ENCODE assay signal across 17 cellular contexts in genomic region chr12:13093191-13093849, GRCh38. TPM values are rescaled to one million over a fixed set of nuclear protein-coding genes. Genes with fewer than 3 reads are reported as not detected.
DNase-seq lines count a peak whose midpoint lies in the region; ATAC-seq, FAIRE-seq and TF ChIP-seq lines count a peak whose summit lies in the region.
"Had no signal": no experiment of that assay in that cellular context is flagged by ENCODE, and none has a peak within 500 bp of the region (broad histone marks: within the 10 kb centered on the region; RNA-seq: fewer than 3 reads in every experiment).

No MANE protein-coding gene starts in this region.

- H3K4me1 ChIP-seq in HCT116 (ENCODE audit: control insufficient read depth in 1 of 2, insufficient read depth in 2 of 2, low read length in 2 of 2), result peaks cover 18 to 45% of the 10 kb centered on the region in 2 experiments
- peaks cover 0 to 28% (median 3%) of the 10 kb centered on the region in 4 donors for H3K4me1 ChIP-seq in tibial nerve
- H3K4me1 ChIP-seq in HAP-1, result peaks cover 12% of the 10 kb centered on the region

- no peak for FAIRE-seq in urothelium cell line (lab: Jason Lieb, UNC)
- FAIRE-seq: HepG2 had no signal

- H3K79me2 ChIP-seq in HCT116 (ENCODE audit: insufficient read depth, low read length), result no peaks in the 10 kb centered on the region

- POLR2A ChIA-PET in HCT116 (lab: Charles Lee), result interaction anchor here (0.6 to 1.0 kb wide), 2 partner anchors 103 to 147 kb away, joined by 3 to 4 read pairs; partner anchors contain the start of gene EMP1

- H2AFZ ChIP-seq in HCT116 (ENCODE audit: low read depth, low read length, poor library complexity, severe bottlenecking), result no peak overlapping the region

- H3K4me3 ChIP-seq in HCT116 (replicated peaks in 1 of 2; ENCODE audit: low read depth in 1 of 2, low read length in 2 of 2), result no peak overlapping the region
- no peak overlapping the region for H3K4me3 ChIP-seq in tibial nerve
- no peak overlapping the region for H3K4me3 ChIP-seq in HAP-1

- H3K9ac ChIP-seq in HCT116 (ENCODE audit: low read length), result peak overlapping the region; percentile 37

- 76 to 87% methylated on average over 6 to 7 of the region's 7 CpGs for WGBS in tibial nerve, 2 donors

- in situ Hi-C loops in HAP-1 (cut with MboI; ENCODE audit: low sequenced_read_pairs), result no loop called here

- no peak for TF ChIP-seq CTCF in HCT116 (IDR thresholded peaks at IDR 0.05 in 2 of 3, conservative IDR thresholded peaks at IDR 0.05 in 1 of 3; ENCODE audit: borderline replicate concordance in 1 of 3, insufficient read depth in 1 of 3, low read depth in 2 of 3, low read length in 2 of 3)
- TF ChIP-seq CTCF in tibial nerve (IDR thresholded peaks at IDR 0.05), result no peak

- H3K9me3 ChIP-seq in HCT116 (ENCODE audit: control insufficient read depth in 1 of 2, insufficient read depth in 1 of 2, low read depth in 1 of 2, low read length in 2 of 2) (no peaks in the 10 kb centered on the region), tibial nerve (no peaks in the 10 kb centered on the region), HAP-1 (no peaks in the 10 kb centered on the region)

- H3K4me2 ChIP-seq in HCT116 (ENCODE audit: low read length), result peak overlapping the region; percentile 68

- CTCF ChIA-PET in HCT116 (lab: Charles Lee), result no interaction called here

- H3K27ac ChIP-seq in HCT116 (ENCODE audit: low read depth, low read length) (no peak overlapping the region), tibial nerve (no peak overlapping the region)

- H4K20me1 ChIP-seq in HCT116 (ENCODE audit: insufficient read depth), result no peaks in the 10 kb centered on the region

- H3K36me3 ChIP-seq in HCT116 (ENCODE audit: control insufficient read depth in 1 of 2, insufficient read depth in 2 of 2, low read length in 2 of 2) (no peaks in the 10 kb centered on the region), tibial nerve (no peaks in the 10 kb centered on the region), HAP-1 (replicated peaks) (no peaks in the 10 kb centered on the region)

- no peaks in the 10 kb centered on the region for H3K9me2 ChIP-seq in HCT116 (ENCODE audit: insufficient read depth)

- no peaks in the 10 kb centered on the region for H3K27me3 ChIP-seq in HCT116 (ENCODE audit: insufficient read depth, low read length)
- no peaks in the 10 kb centered on the region for H3K27me3 ChIP-seq in tibial nerve
- no peaks in the 10 kb centered on the region for H3K27me3 ChIP-seq in HAP-1 (ENCODE audit: low read depth)

- intact Hi-C loops in HCT116 (cut with micrococcal nuclease), result loop anchor here (10.0 kb wide), 1 partner anchor 279 kb away; the partner anchor contains the start of gene DDX47

- no TSS peak for BruUV-seq in HCT116 (replicated peaks; lab: Mats Ljungman, UMichigan)

- TF ChIP-seq RAD21 in HCT116 (IDR thresholded peaks at IDR 0.05; ENCODE audit: low read depth), result no peak

- TF ChIP-seq POLR2A in HCT116 (IDR thresholded peaks at IDR 0.05; ENCODE audit: borderline replicate concordance, extremely low read depth, insufficient read depth, insufficient read length) (no peak), tibial nerve (IDR thresholded peaks at IDR 0.05) (no peak)

- DNase-seq in HCT116 (ENCODE audit: low read depth, low spot score) (no peak), hepatic stellate cell (ENCODE audit: low spot score) (peak; percentile 43), urothelium cell line (ENCODE audit: low spot score) (peak; percentile 44), tibial nerve (ENCODE audit: low spot score in 2 of 2) (no peak), Kasumi-1 (lab: John Stamatoyannopoulos, UW) (no peak), HAP-1 (ENCODE audit: low spot score in 2 of 2) (no peak)
- DNase-seq: activated CD8-positive, alpha-beta T cell treated with anti-CD3 and anti-CD28 coated beads for 36 hours; effector CD8-positive, alpha-beta T cell; glutamatergic neuron; natural killer cell; NCI-H1417 treated with DMSO at 0.1 percent for 48 hours; stimulated activated naive CD8-positive, alpha-beta T cell treated with anti-CD3 and anti-CD28 coated beads, Interleukin-15, Interleukin-2, amounts not matched to agents 100 U/mL and 50 U/mL, for 24 hours; T1000 had no signal

- ATAC-seq in HCT116, result no peak
- ATAC-seq in SK-N-SH treated with all-trans-retinoic acid at 6 μM for 48 hours, result peak; percentile 23; the same call in 2 of the 3 replicates
- ATAC-seq: activated CD8-positive, alpha-beta T cell treated with anti-CD3 and anti-CD28 coated beads for 36 hours; HepG2; left lobe of liver; natural killer cell; right cardiac atrium; stimulated activated naive CD8-positive, alpha-beta T cell treated with anti-CD3 and anti-CD28 coated beads, Interleukin-15, Interleukin-2, amounts not matched to agents 100 U/mL and 50 U/mL, for 24 hours had no signal

- no peak for TF ChIP-seq EP300 in tibial nerve (IDR thresholded peaks at IDR 0.05)

- RAD21 ChIA-PET in HCT116 (lab: Charles Lee; ENCODE audit: low non-redundant PET in 1 of 2, low total read pairs in 2 of 2, uncharacterized antibody in 2 of 2, unreplicated experiment in 2 of 2), result no interaction called here

TF ChIP-seq in HCT116, 20 proteins besides CTCF, POLR2A, EP300 and RAD21:
- no peak for TF ChIP-seq ZBTB33 (IDR thresholded peaks at IDR 0.05; ENCODE audit: extremely low read depth, insufficient replicate concordance, low read length)
- no peak for TF ChIP-seq EGR1 (IDR thresholded peaks at IDR 0.05; ENCODE audit: low read depth)

TF ChIP-seq in SK-N-SH treated with all-trans-retinoic acid at 6 μM for 48 hours, 23 proteins besides CTCF, POLR2A, EP300 and RAD21:
- TF ChIP-seq ARNTL (CRISPR knock-in tag; IDR thresholded peaks at IDR 0.05; ENCODE audit: borderline replicate concordance, low read depth) (no peak), BACH2 (CRISPR knock-in tag; IDR thresholded peaks at IDR 0.05; ENCODE audit: borderline replicate concordance) (no peak), POU6F1 (CRISPR knock-in tag; IDR thresholded peaks at IDR 0.05; ENCODE audit: borderline replicate concordance, low read depth) (no peak), SNAI2 (CRISPR knock-in tag; IDR thresholded peaks at IDR 0.05) (no peak), CREB5 (CRISPR knock-in tag; IDR thresholded peaks at IDR 0.05; ENCODE audit: low read depth) (no peak), OSR1 (CRISPR knock-in tag; IDR thresholded peaks at IDR 0.05) (no peak)

RNA-seq across cellular contexts. Expression of gene GSG1, which starts 10.1 kb away (rescaled TPM):
- total RNA-seq in HCT116 (2021; ENCODE audit: unreplicated experiment), result not detected
- 0.13 and 0.24 TPM in 2 replicates for polyA plus RNA-seq in HCT116 (2012)
- not detected for total RNA-seq in tibial nerve
- total RNA-seq: activated CD8-positive, alpha-beta T cell treated with anti-CD3 and anti-CD28 coated beads for 36 hours; HepG2; left lobe of liver; natural killer cell; right cardiac atrium had no signal
- polyA plus RNA-seq: HepG2 had no signal

RNA-seq across cellular contexts. Expression of gene FAM234B, which starts 49.1 kb away (rescaled TPM):
- total RNA-seq in HCT116 (2021; ENCODE audit: unreplicated experiment) (15.9 TPM), tibial nerve (10 to 100 TPM in 2 of 4 donors, 1 to 10 TPM in 2; 2.0 to 12.6 (median 8.4) TPM)
- 10.5 and 11.8 TPM in 2 replicates for polyA plus RNA-seq in HCT116 (2012)

Comparison
In these comparisons a context has a peak if more than half of its experiments do, and no peak if none do; other contexts are left out.
1. DNase-seq: peak in hepatic stellate cell (single experiment) and urothelium cell line (single experiment); none in HCT116 (single experiment), tibial nerve (0 of 2), Kasumi-1 (0 of 2) and HAP-1 (0 of 2).